In genomic region chr5:95858661-95859326, GRCh38 we compare ENCODE assay signal across 8 cellular contexts.
DNase-seq lines count a peak whose midpoint lies in the region; ATAC-seq lines count a peak whose summit lies in the region.

No MANE protein-coding gene starts in this region.

- H3K27ac ChIP-seq in cingulate gyrus (ENCODE audit: low read depth, low read length) (peak overlapping the region; percentile 90), layer of hippocampus (ENCODE audit: low read depth, low read length) (peak overlapping the region; percentile 92)

- ATAC-seq in HG03378 (IDR thresholded peaks at IDR 0.05; ENCODE audit: unreplicated experiment): peak; percentile 84

- H3K27me3 ChIP-seq in layer of hippocampus (ENCODE audit: control insufficient read depth, insufficient read depth, low read length): no peaks in the 10 kb centered on the region

- peak; percentile 97 for DNase-seq in Ammon's horn (ENCODE audit: low spot score)
- DNase-seq in GM19238 (ENCODE audit: insufficient read length, low spot score): peak; percentile 90
- DNase-seq in NCI-H510A (lab: John Stamatoyannopoulos, UW): peak; percentile 73
- DNase-seq in activated CD4-positive, alpha-beta T cell treated with anti-CD3 and anti-CD28 coated beads for 48 hours: peak; percentile 97
- peak; percentile 87 to 91 for DNase-seq in stimulated activated CD4-positive, alpha-beta T cell treated with anti-CD3 and anti-CD28 coated beads, Interleukin-1b, Interleukin-23, amount 100 ng/mL, for 4 hours (ENCODE audit: low read depth in 2 of 2)

Comparison
In these comparisons a context has a peak if more than half of its experiments do, and no peak if none do; other contexts are left out.
1. Peak in every context shown above with its lines: DNase-seq, ATAC-seq and H3K27ac ChIP-seq.